Comparison of ENCODE assay signal across 15 cellular contexts in the genomic region with DNA sequence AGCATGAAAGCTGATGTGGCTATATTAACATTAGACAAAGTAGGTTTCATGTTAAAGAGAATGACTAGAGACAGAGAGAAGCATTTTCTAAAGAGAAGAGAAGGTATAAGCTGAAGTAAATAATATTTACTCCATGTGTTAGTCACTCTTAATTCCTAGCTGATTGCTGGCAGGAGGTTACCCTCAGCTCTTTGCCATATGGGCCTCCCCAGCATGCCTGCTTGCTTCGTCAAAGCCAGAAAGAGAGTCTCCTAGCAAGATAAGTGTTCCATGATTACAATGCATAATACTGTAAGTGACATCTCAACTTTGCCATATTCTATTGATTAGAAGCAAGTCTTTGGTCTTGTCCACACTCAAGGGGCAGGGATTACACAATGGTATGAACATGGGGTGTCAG.
DNase-seq lines count a peak whose midpoint lies in the region; TF ChIP-seq lines count a peak whose summit lies in the region.
"Had no signal": no experiment of that assay in that cellular context is flagged by ENCODE, and none has a peak within 500 bp of the region (broad histone marks: within the 10 kb centered on the region; RNA-seq: fewer than 3 reads in every experiment).

No MANE protein-coding gene starts in this region.

- no peak overlapping the region for H3K4me3 ChIP-seq in sigmoid colon

- no peak for TF ChIP-seq EP300 in sigmoid colon (IDR thresholded peaks at IDR 0.05)

- H3K9me3 Mint-ChIP-seq in activated naive CD4-positive, alpha-beta T cell treated with anti-CD3 and anti-CD28 coated beads, Interleukin-2, amount 10 ng/mL, durations not matched to agents 7 days and 5 days, result no peaks in the 10 kb centered on the region

- H3K36me3 ChIP-seq in sigmoid colon, result no peaks in the 10 kb centered on the region

- H3K4me1 ChIP-seq in sigmoid colon, result no peaks in the 10 kb centered on the region

- TF ChIP-seq CTCF in sigmoid colon (IDR thresholded peaks at IDR 0.05), result no peak

- no peak overlapping the region for H3K27ac Mint-ChIP-seq in activated naive CD4-positive, alpha-beta T cell treated with anti-CD3 and anti-CD28 coated beads, Interleukin-2, amount 10 ng/mL, durations not matched to agents 7 days and 5 days

- no peaks in the 10 kb centered on the region for H3K36me3 Mint-ChIP-seq in activated naive CD4-positive, alpha-beta T cell treated with anti-CD3 and anti-CD28 coated beads, Interleukin-2, amount 10 ng/mL, durations not matched to agents 7 days and 5 days

- WGBS in sigmoid colon, 2 donors, result 82 to 86% methylated on average over 1 of the region's 1 CpG

- intact Hi-C loops in sigmoid colon (cut with DNase I), result no loop called here

- no peaks in the 10 kb centered on the region for H3K4me1 Mint-ChIP-seq in activated naive CD4-positive, alpha-beta T cell treated with anti-CD3 and anti-CD28 coated beads, Interleukin-2, amount 10 ng/mL, durations not matched to agents 7 days and 5 days

- H3K27ac ChIP-seq in sigmoid colon, result no peak overlapping the region
- H3K27ac ChIP-seq: C4-2B had no signal

- DNase-seq in NCI-H2171 treated with DMSO at 0.1 percent for 48 hours (lab: John Stamatoyannopoulos, UW), result peak; percentile 5
- no peak for DNase-seq in NCI-H2171 (lab: John Stamatoyannopoulos, UW)
- DNase-seq in NCI-H446 treated with DMSO at 0.1 percent for 48 hours (lab: John Stamatoyannopoulos, UW), result peak; percentile 51
- peak; percentile 21 to 43 for DNase-seq in cerebellar nuclear complex (lab: John Stamatoyannopoulos, UW)
- peak; percentile 6 for DNase-seq in pons (ENCODE audit: low spot score)
- no peak for DNase-seq in activated naive CD4-positive, alpha-beta T cell treated with anti-CD3 and anti-CD28 coated beads, Interleukin-2, amount 10 ng/mL, durations not matched to agents 7 days and 5 days
- no peak for DNase-seq in DMS153 treated with DMSO at 0.1 percent for 48 hours (lab: John Stamatoyannopoulos, UW; ENCODE audit: unreplicated experiment)
- DNase-seq in sigmoid colon, result no peak
- DNase-seq: DMS53, HCEC 1CT, KBM-7, NCI-H1436, NCI-H2029 treated with DMSO at 0.1 percent for 48 hours, NCI-H524 treated with DMSO at 0.1 percent for 48 hours had no signal

- no peak overlapping the region for H3K4me3 Mint-ChIP-seq in activated naive CD4-positive, alpha-beta T cell treated with anti-CD3 and anti-CD28 coated beads, Interleukin-2, amount 10 ng/mL, durations not matched to agents 7 days and 5 days

- no peaks in the 10 kb centered on the region for H3K9me3 ChIP-seq in sigmoid colon

- no peaks in the 10 kb centered on the region for H3K27me3 Mint-ChIP-seq in activated naive CD4-positive, alpha-beta T cell treated with anti-CD3 and anti-CD28 coated beads, Interleukin-2, amount 10 ng/mL, durations not matched to agents 7 days and 5 days

- TF ChIP-seq POLR2A in sigmoid colon (IDR thresholded peaks at IDR 0.05), result no peak

- no peaks in the 10 kb centered on the region for H3K27me3 ChIP-seq in sigmoid colon

- CTCF ChIA-PET in activated naive CD4-positive, alpha-beta T cell treated with anti-CD3 and anti-CD28 coated beads, Interleukin-2, amount 10 ng/mL, durations not matched to agents 7 days and 5 days (lab: Charles Lee), result no interaction called here

Comparison
In these comparisons a context has a peak if more than half of its experiments do, and no peak if none do; other contexts are left out.
1. DNase-seq: peak in NCI-H2171 treated with DMSO at 0.1 percent for 48 hours (single experiment), NCI-H446 treated with DMSO at 0.1 percent for 48 hours (single experiment), cerebellar nuclear complex (2 of 2) and pons (single experiment); none in NCI-H2171 (single experiment), activated naive CD4-positive, alpha-beta T cell treated with anti-CD3 and anti-CD28 coated beads, Interleukin-2, amount 10 ng/mL, durations not matched to agents 7 days and 5 days (single experiment), DMS153 treated with DMSO at 0.1 percent for 48 hours (single experiment) and sigmoid colon (single experiment).